In the genomic region with DNA sequence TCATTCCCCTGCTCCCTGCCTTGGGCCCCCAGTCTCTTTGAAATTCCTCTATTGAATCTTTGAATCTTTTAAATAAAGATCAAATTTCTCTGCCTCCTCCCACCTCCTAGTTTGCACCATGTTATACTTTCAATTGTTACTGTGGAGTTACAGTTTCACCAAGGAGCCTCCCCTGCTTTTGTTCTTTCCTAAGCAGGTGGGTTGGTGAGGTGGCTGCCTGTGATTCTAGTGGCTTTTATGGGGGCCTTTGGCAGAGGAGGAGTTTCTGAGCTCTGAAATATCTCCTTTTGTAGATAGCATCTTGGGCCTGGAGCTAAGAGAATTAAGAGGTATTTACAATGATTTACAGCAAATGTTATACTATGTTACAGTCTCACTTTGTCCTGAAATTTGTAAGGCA, we compare ENCODE assay signal across 26 cellular contexts.
"Had no signal": no experiment of that assay in that cellular context is flagged by ENCODE, and none has a peak within 500 bp of the region (broad histone marks: within the 10 kb centered on the region; RNA-seq: fewer than 3 reads in every experiment).

No MANE protein-coding gene starts in this region.

- H3K36me3 ChIP-seq: neutrophil, pancreas, prostate gland, right lobe of liver, suprapubic skin, tibial artery, transverse colon, upper lobe of left lung, vagina had no signal

- H3K9me3 Mint-ChIP-seq: naive thymus-derived CD8-positive, alpha-beta T cell; natural killer cell treated with Interleukin-12 subunit alpha and Interleukin-12 subunit beta and Interleukin-15 and Interleukin-18, amount 100 ng/mL, for 72 hours; nephron progenitor cell; stimulated activated naive CD8-positive, alpha-beta T cell treated with anti-CD3 and anti-CD28 coated beads, Interleukin-15, amount 100 ng/mL, for 72 hours had no signal

- H3K27ac ChIP-seq: neutrophil, pancreas, prostate gland, right lobe of liver, skin epidermis, suprapubic skin, testis, tibial artery, transverse colon, upper lobe of left lung, vagina had no signal

- H3K9me3 ChIP-seq: neutrophil, pancreas, prostate gland, right lobe of liver, suprapubic skin, testis, tibial artery, transverse colon, upper lobe of left lung, vagina had no signal

- H3K27ac Mint-ChIP-seq: natural killer cell treated with Interleukin-12 subunit alpha and Interleukin-12 subunit beta and Interleukin-15 and Interleukin-18, amount 100 ng/mL, for 72 hours; nephron progenitor cell; stimulated activated memory B cell treated with anti-CD40 and anti-IgM and Interleukin-4, amounts not matched to agents 10 μg/mL and 1 μg/mL and 100 μg/mL, for 72 hours; stimulated activated naive CD8-positive, alpha-beta T cell treated with anti-CD3 and anti-CD28 coated beads, Interleukin-15, amount 100 ng/mL, for 72 hours had no signal

- H3K27me3 ChIP-seq: neutrophil, pancreas, right lobe of liver, suprapubic skin, testis, tibial artery, transverse colon, upper lobe of left lung, vagina had no signal

- H3K4me1 ChIP-seq: pancreas, prostate gland, testis, upper lobe of left lung, vagina had no signal

- ATAC-seq: naive thymus-derived CD8-positive, alpha-beta T cell; natural killer cell treated with Interleukin-12 subunit alpha and Interleukin-12 subunit beta and Interleukin-15 and Interleukin-18, amount 100 ng/mL, for 72 hours; pancreas; right cardiac atrium; right lobe of liver; stimulated activated memory B cell treated with anti-CD40 and anti-IgM and Interleukin-4, amounts not matched to agents 10 μg/mL and 1 μg/mL and 100 μg/mL, for 72 hours; stimulated activated naive CD8-positive, alpha-beta T cell treated with anti-CD3 and anti-CD28 coated beads, Interleukin-15, amount 100 ng/mL, for 72 hours; stimulated activated naive CD8-positive, alpha-beta T cell treated with anti-CD3 and anti-CD28 coated beads, Interleukin-15, Interleukin-2, amounts not matched to agents 100 U/mL and 50 U/mL, for 24 hours had no signal

- DNase-seq: naive B cell; naive thymus-derived CD8-positive, alpha-beta T cell; nephron progenitor cell; pancreas; right cardiac atrium; right lobe of liver; stimulated activated CD4-positive, alpha-beta T cell treated with anti-CD3 and anti-CD28 coated beads, Interleukin-15, amount 100 ng/mL, for 24 hours; stimulated activated CD4-positive, alpha-beta T cell treated with anti-CD3 and anti-CD28 coated beads, Interleukin-2, amount 100 ng/mL, for 24 hours; stimulated activated CD4-positive, alpha-beta T cell treated with anti-CD3 and anti-CD28 coated beads, Interleukin-2, amount 100 ng/mL, for 48 hours; stimulated activated CD4-positive, alpha-beta T cell treated with anti-CD3 and anti-CD28 coated beads, Interleukin-4, amount 100 ng/mL, for 24 hours; stimulated activated naive CD4-positive, alpha-beta T cell; stimulated activated naive CD8-positive, alpha-beta T cell treated with anti-CD3 and anti-CD28 coated beads, Interleukin-15, amount 100 ng/mL, for 72 hours; stimulated activated naive CD8-positive, alpha-beta T cell treated with anti-CD3 and anti-CD28 coated beads, Interleukin-15, Interleukin-2, amounts not matched to agents 100 U/mL and 50 U/mL, for 24 hours; substantia nigra; testis; tibial artery; transverse colon; upper lobe of left lung had no signal

- H3K4me3 Mint-ChIP-seq: naive B cell; naive thymus-derived CD8-positive, alpha-beta T cell; natural killer cell treated with Interleukin-12 subunit alpha and Interleukin-12 subunit beta and Interleukin-15 and Interleukin-18, amount 100 ng/mL, for 72 hours; nephron progenitor cell; neural crest cell; stimulated activated memory B cell treated with anti-CD40 and anti-IgM and Interleukin-4, amounts not matched to agents 10 μg/mL and 1 μg/mL and 100 μg/mL, for 72 hours; stimulated activated naive CD8-positive, alpha-beta T cell treated with anti-CD3 and anti-CD28 coated beads, Interleukin-15, amount 100 ng/mL, for 72 hours had no signal

- H3K27me3 Mint-ChIP-seq: naive B cell; naive thymus-derived CD8-positive, alpha-beta T cell; natural killer cell treated with Interleukin-12 subunit alpha and Interleukin-12 subunit beta and Interleukin-15 and Interleukin-18, amount 100 ng/mL, for 72 hours; stimulated activated memory B cell treated with anti-CD40 and anti-IgM and Interleukin-4, amounts not matched to agents 10 μg/mL and 1 μg/mL and 100 μg/mL, for 72 hours; stimulated activated naive CD8-positive, alpha-beta T cell treated with anti-CD3 and anti-CD28 coated beads, Interleukin-15, amount 100 ng/mL, for 72 hours had no signal

- H3K36me3 Mint-ChIP-seq: natural killer cell treated with Interleukin-12 subunit alpha and Interleukin-12 subunit beta and Interleukin-15 and Interleukin-18, amount 100 ng/mL, for 72 hours had no signal

- H3K4me3 ChIP-seq: pancreas, prostate gland, right lobe of liver, skin epidermis, suprapubic skin, testis, tibial artery, transverse colon, upper lobe of left lung, vagina had no signal

- H3K4me1 Mint-ChIP-seq: stimulated activated memory B cell treated with anti-CD40 and anti-IgM and Interleukin-4, amounts not matched to agents 10 μg/mL and 1 μg/mL and 100 μg/mL, for 72 hours; stimulated activated naive CD8-positive, alpha-beta T cell treated with anti-CD3 and anti-CD28 coated beads, Interleukin-15, amount 100 ng/mL, for 72 hours had no signal
